12 cellular contexts compared by ENCODE assay signal in genomic region chr1:117613249-117613968, GRCh38. TPM values are rescaled to one million over a fixed set of nuclear protein-coding genes. Genes with fewer than 3 reads are reported as not detected.
DNase-seq lines count a peak whose midpoint lies in the region; ATAC-seq and TF ChIP-seq lines count a peak whose summit lies in the region.
"Had no signal": no experiment of that assay in that cellular context is flagged by ENCODE, and none has a peak within 500 bp of the region (broad histone marks: within the 10 kb centered on the region; RNA-seq: fewer than 3 reads in every experiment).

No MANE protein-coding gene starts in this region.

- no peaks in the 10 kb centered on the region for H3K9me2 ChIP-seq in GM23248 (ENCODE audit: insufficient read depth)

- no peaks in the 10 kb centered on the region for H3K36me3 Mint-ChIP-seq in endodermal cell (ENCODE audit: low read depth)
- H3K36me3 Mint-ChIP-seq in progenitor cell of endocrine pancreas (ENCODE audit: insufficient read depth), result peaks cover 6% of the 10 kb centered on the region

- H3F3A ChIP-seq in GM23248 (ENCODE audit: insufficient read depth), result peaks cover 17% of the 10 kb centered on the region

- H3K36me3 ChIP-seq in GM23248 (ENCODE audit: low read depth) (no peaks in the 10 kb centered on the region), OCI-LY3 (replicated peaks; ENCODE audit: low read depth, low read length) (peaks cover 9% of the 10 kb centered on the region), endodermal cell (ENCODE audit: control insufficient read depth, insufficient read depth, low read length) (no peaks in the 10 kb centered on the region)

- TF ChIP-seq CTCF in OCI-LY3 (IDR thresholded peaks at IDR 0.05; ENCODE audit: low read depth, low read length) (no peak), endodermal cell (conservative IDR thresholded peaks at IDR 0.05) (no peak), progenitor cell of endocrine pancreas (IDR thresholded peaks at IDR 0.05; ENCODE audit: unreplicated experiment) (no peak)

- H3K4me3 Mint-ChIP-seq in endodermal cell, result no peak overlapping the region
- no peak overlapping the region for H3K4me3 Mint-ChIP-seq in progenitor cell of endocrine pancreas (ENCODE audit: low read depth)

- H3K9ac ChIP-seq in GM23248 (peak overlapping the region; percentile 20), OCI-LY3 (ENCODE audit: low read length) (no peak overlapping the region), endodermal cell (ENCODE audit: extremely low read depth, low read length, poor library complexity, severe bottlenecking) (no peak overlapping the region)

- H3K9me3 ChIP-seq in GM23248 (ENCODE audit: low read depth) (no peaks in the 10 kb centered on the region), OCI-LY3 (ENCODE audit: insufficient read depth, low read length) (peaks cover 6% of the 10 kb centered on the region; the same call in 1 of the 2 replicates), endodermal cell (ENCODE audit: control insufficient read depth, low read length) (no peaks in the 10 kb centered on the region)

- H3K4me3 ChIP-seq in GM23248, result no peak overlapping the region
- H3K4me3 ChIP-seq in OCI-LY3 (ENCODE audit: low read length), result peak overlapping the region; percentile 13; the same call in 1 of the 2 replicates
- H3K4me3 ChIP-seq in endodermal cell (ENCODE audit: low read length), result no peak overlapping the region

- in situ Hi-C loops in GM23248 (cut with MboI), result no loop called here

- 0 out of 2 replicates have a peak, but pooled peaks cover 2% of the 10 kb centered on the region for H3K27me3 ChIP-seq in GM23248 (replicated peaks; ENCODE audit: insufficient read depth)
- no peaks in the 10 kb centered on the region for H3K27me3 ChIP-seq in OCI-LY3 (ENCODE audit: low read depth, low read length)
- H3K27me3 ChIP-seq in endodermal cell (ENCODE audit: control insufficient read depth, insufficient read depth, low read length, poor library complexity, severe bottlenecking), result peaks cover 6% of the 10 kb centered on the region

- H3K9me3 Mint-ChIP-seq in endodermal cell (no peaks in the 10 kb centered on the region), progenitor cell of endocrine pancreas (ENCODE audit: low read depth) (no peaks in the 10 kb centered on the region)

- peak overlapping the region; percentile 60 for H3K4me2 ChIP-seq in GM23248 (ENCODE audit: unreplicated experiment)
- peak overlapping the region; percentile 61 for H3K4me2 ChIP-seq in OCI-LY3 (ENCODE audit: low read length)

- H3K27me3 Mint-ChIP-seq in endodermal cell (ENCODE audit: insufficient read depth) (peaks cover 22% of the 10 kb centered on the region), progenitor cell of endocrine pancreas (no peaks in the 10 kb centered on the region)

- no peak for ATAC-seq in GM21723 (IDR thresholded peaks at IDR 0.05; ENCODE audit: unreplicated experiment)

- 77 to 81% methylated on average over 8 of the region's 8 CpGs for WGBS in GM23248 (ENCODE audit: low coverage in 1 of 2, low lambda C conversion rate in 2 of 2, missing lambda C conversion rate in 2 of 2), 2 experiments
- 83 to 93% methylated on average over 3 to 8 of the region's 8 CpGs for WGBS in endodermal cell (ENCODE audit: insufficient coverage in 1 of 2, insufficient read length in 1 of 2), 2 experiments

- H3K4me1 Mint-ChIP-seq in endodermal cell (peaks cover 32% of the 10 kb centered on the region), progenitor cell of endocrine pancreas (ENCODE audit: low read depth) (peaks cover 61% of the 10 kb centered on the region)

- H2AFZ ChIP-seq in GM23248 (peak overlapping the region; percentile 68), OCI-LY3 (ENCODE audit: low read depth, low read length) (no peak overlapping the region)

- no peak for DNase-seq in GM23248
- peak; percentile 21 for DNase-seq in endodermal cell
- DNase-seq in progenitor cell of endocrine pancreas (ENCODE audit: low spot score, unreplicated experiment), result no peak
- no peak for DNase-seq in SW480 (ENCODE audit: low spot score)
- DNase-seq in SIG-M5 treated with dmso at 0.1 percent for 504 hours (lab: John Stamatoyannopoulos, UW; ENCODE audit: unreplicated experiment), result no peak
- DNase-seq in HPDE6-E6E7 (ENCODE audit: extremely low spot score), result no peak
- DNase-seq: activated CD4-positive, CD25-positive, alpha-beta regulatory T cell; activated naive CD4-positive, alpha-beta T cell treated with Interleukin-2 at 50 U/mL for 16 hours; DMS 273 treated with DMSO at 0.1 percent for 48 hours; effector CD4-positive, alpha-beta T cell had no signal

- H3K27ac Mint-ChIP-seq in endodermal cell (no peak overlapping the region), progenitor cell of endocrine pancreas (peak overlapping the region; percentile 64)

- H4K20me1 ChIP-seq in GM23248 (ENCODE audit: insufficient read depth) (no peaks in the 10 kb centered on the region), OCI-LY3 (ENCODE audit: insufficient read depth, low read length) (no peaks in the 10 kb centered on the region; the same call in 1 of the 2 replicates)

- peak overlapping the region; percentile 64 for H3K27ac ChIP-seq in GM23248
- H3K27ac ChIP-seq in OCI-LY3 (ENCODE audit: low read length), result no peak overlapping the region
- H3K27ac ChIP-seq in endodermal cell (ENCODE audit: low read depth, low read length), result no peak overlapping the region

- H3K4me1 ChIP-seq in GM23248 (ENCODE audit: insufficient read depth), result peaks cover 19% of the 10 kb centered on the region
- peaks cover 66% of the 10 kb centered on the region for H3K4me1 ChIP-seq in OCI-LY3 (ENCODE audit: low read length)
- H3K4me1 ChIP-seq in endodermal cell (ENCODE audit: control insufficient read depth, insufficient read depth, low read length), result peaks cover 10% of the 10 kb centered on the region

- H3K79me2 ChIP-seq in GM23248 (ENCODE audit: insufficient read depth), result no peaks in the 10 kb centered on the region
- peaks cover 29% of the 10 kb centered on the region for H3K79me2 ChIP-seq in OCI-LY3 (ENCODE audit: low read length)

RNA-seq across cellular contexts. Expression of gene TENT5C, which starts 7.6 kb away (rescaled TPM):
- 0.25 TPM in 1 of 2 replicates, not detected in the other for total RNA-seq in GM23248 (2014; rRNA removed; shearing (Covaris generic))
- polyA plus RNA-seq in GM23248 (2016; fragmentation: Nextera tagmentation; extraction: Ambion mirVana), result 0.19 and 0.20 TPM in 2 replicates
- total RNA-seq in endodermal cell, result 1 to 10 TPM; 1.0 to 1.4 TPM
- polyA plus RNA-seq in endodermal cell (2013, experiment 1 of 2), result 0.61 TPM
- polyA plus RNA-seq in endodermal cell (2013, experiment 2 of 2), result 0.50 TPM
- 11.4 and 13.6 TPM in 2 replicates for total RNA-seq in progenitor cell of endocrine pancreas
